ENCODE assay signal across 13 cellular contexts in genomic region chr5:149596712-149597111, GRCh38. TPM values are rescaled to one million over a fixed set of nuclear protein-coding genes. Genes with fewer than 3 reads are reported as not detected.
A peak's percentile ranks its signal among the peaks of the same experiment; 100 is the strongest.
DNase-seq lines count a peak whose midpoint lies in the region; ATAC-seq and TF ChIP-seq lines count a peak whose summit lies in the region.
"Had no signal": no experiment of that assay in that cellular context is flagged by ENCODE, and none has a peak within 500 bp of the region (broad histone marks: within the 10 kb centered on the region; RNA-seq: fewer than 3 reads in every experiment).

No MANE protein-coding gene starts in this region.

- no peaks in the 10 kb centered on the region for H3K27me3 Mint-ChIP-seq in endodermal cell (ENCODE audit: insufficient read depth)

- ATAC-seq in lung (ENCODE audit: insufficient read depth, low FRiP score) (no peak), HG03354 (IDR thresholded peaks at IDR 0.05; ENCODE audit: poor library complexity, severe bottlenecking, unreplicated experiment) (no peak)
- ATAC-seq: activated T-cell treated with anti-CD3 and anti-CD28 coated beads, Interleukin-2, amount 50 U/mL, for 72 hours had no signal

- H3K9me2 ChIP-seq in Loucy (replicated peaks; ENCODE audit: low read depth, low read length), result no peaks in the 10 kb centered on the region

- H3K27me3 ChIP-seq in Loucy (ENCODE audit: insufficient read depth, low read length, poor library complexity, severe bottlenecking), result no peaks in the 10 kb centered on the region
- no peaks in the 10 kb centered on the region for H3K27me3 ChIP-seq in endodermal cell (ENCODE audit: control insufficient read depth, insufficient read depth, low read length, poor library complexity, severe bottlenecking)
- no peaks in the 10 kb centered on the region for H3K27me3 ChIP-seq in lung (ENCODE audit: control insufficient read depth, insufficient read depth)
- no peaks in the 10 kb centered on the region for H3K27me3 ChIP-seq in tibial nerve

- no peak for TF ChIP-seq CTCF in Loucy (conservative IDR thresholded peaks at IDR 0.05; ENCODE audit: low read length)
- no peak for TF ChIP-seq CTCF in endodermal cell (conservative IDR thresholded peaks at IDR 0.05)
- TF ChIP-seq CTCF in lung (IDR thresholded peaks at IDR 0.05; ENCODE audit: control extremely low read depth, extremely low read depth), result no peak
- TF ChIP-seq CTCF in tibial nerve (IDR thresholded peaks at IDR 0.05), result no peak

- peaks cover 3% of the 10 kb centered on the region for H3K4me1 Mint-ChIP-seq in endodermal cell

- H3K9ac ChIP-seq in Loucy (ENCODE audit: low read depth, low read length, poor library complexity, severe bottlenecking), result no peak overlapping the region
- H3K9ac ChIP-seq in endodermal cell (ENCODE audit: extremely low read depth, low read length, poor library complexity, severe bottlenecking), result no peak overlapping the region

- DNase-seq in endodermal cell (peak; percentile 47), lung (ENCODE audit: low spot score) (no peak), tibial nerve (ENCODE audit: low spot score in 2 of 2) (no peak), DMS 273 treated with DMSO at 0.1 percent for 48 hours (lab: John Stamatoyannopoulos, UW) (no peak), mesenteric fat pad (ENCODE audit: low spot score) (no peak)
- DNase-seq: activated T-cell treated with anti-CD3 and anti-CD28 coated beads, Interleukin-2, amount 50 U/mL, for 72 hours; CD4-positive, alpha-beta T cell; effector memory CD4-positive, alpha-beta T cell; posterior cingulate gyrus; stimulated activated CD4-positive, alpha-beta T cell treated with anti-CD3 and anti-CD28 coated beads, Interleukin-1b, Interleukin-23, amount 100 ng/mL, for 48 hours had no signal

- no peak overlapping the region for H3K4me3 Mint-ChIP-seq in endodermal cell
- H3K4me3 Mint-ChIP-seq: activated T-cell treated with anti-CD3 and anti-CD28 coated beads, Interleukin-2, amount 50 U/mL, for 72 hours; CD4-positive, alpha-beta T cell; mesothelial cell of epicardium had no signal

- TF ChIP-seq EP300 in tibial nerve (IDR thresholded peaks at IDR 0.05), result peak in 1 of 2 donors; percentile 76

- peak overlapping the region; percentile 84 for H2AFZ ChIP-seq in Loucy (ENCODE audit: low read length)

- TF ChIP-seq POLR2A in tibial nerve (IDR thresholded peaks at IDR 0.05), result no peak

- H3K4me1 ChIP-seq in Loucy (ENCODE audit: insufficient read depth, low read length, poor library complexity, severe bottlenecking) (peaks cover 6% of the 10 kb centered on the region), endodermal cell (ENCODE audit: control insufficient read depth, insufficient read depth, low read length) (no peaks in the 10 kb centered on the region), lung (ENCODE audit: control insufficient read depth in 2 of 2, insufficient read depth in 2 of 2, low read length in 2 of 2) (peaks cover 0 to 5% of the 10 kb centered on the region in 2 donors), tibial nerve (peaks cover 0 to 59% (median 17%) of the 10 kb centered on the region in 4 donors)

- WGBS in endodermal cell (ENCODE audit: insufficient coverage in 1 of 2, insufficient read length in 1 of 2), 2 experiments, result 95 to 100% methylated on average over 2 of the region's 2 CpGs
- whole genome bisulfite sequencing in lung, 2 donors, result 66 to 72% methylated on average over 2 of the region's 2 CpGs
- 88 to 89% methylated on average over 2 of the region's 2 CpGs for WGBS in tibial nerve, 2 donors

- no peaks in the 10 kb centered on the region for H3K36me3 Mint-ChIP-seq in endodermal cell (ENCODE audit: low read depth)

- H3K4me3 ChIP-seq in Loucy (ENCODE audit: low read length, poor library complexity, severe bottlenecking) (no peak overlapping the region), endodermal cell (ENCODE audit: low read length) (no peak overlapping the region), lung (peak overlapping the region; percentile 1), tibial nerve (no peak overlapping the region)

- no peaks in the 10 kb centered on the region for H4K20me1 ChIP-seq in Loucy (ENCODE audit: insufficient read depth, low read length, poor library complexity, severe bottlenecking)

- H3F3A ChIP-seq in Loucy (ENCODE audit: low read depth), result no peaks in the 10 kb centered on the region

- H3K9me3 ChIP-seq in Loucy (ENCODE audit: insufficient read depth, low read depth, low read length) (no peaks in the 10 kb centered on the region), endodermal cell (ENCODE audit: control insufficient read depth, low read length) (no peaks in the 10 kb centered on the region), lung (ENCODE audit: control insufficient read depth in 2 of 2, insufficient read depth in 1 of 2, low read length in 1 of 2) (no peaks in the 10 kb centered on the region), tibial nerve (no peaks in the 10 kb centered on the region)

- H3K79me2 ChIP-seq in Loucy (ENCODE audit: insufficient read depth, low read length), result no peaks in the 10 kb centered on the region

- peak overlapping the region; percentile 19 for H3K4me2 ChIP-seq in Loucy (ENCODE audit: low read depth, low read length, poor library complexity, severe bottlenecking)

- H3K27ac ChIP-seq in endodermal cell (ENCODE audit: low read depth, low read length) (no peak overlapping the region), lung (ENCODE audit: low read depth in 1 of 2, low read length in 1 of 2) (peak overlapping the region in 1 of 2 donors; percentile 7), tibial nerve (peak overlapping the region in 3 of 4 donors; percentile 19 to 78 (median 62))

- H3K36me3 ChIP-seq in Loucy (ENCODE audit: insufficient read depth, low read length) (no peaks in the 10 kb centered on the region), endodermal cell (ENCODE audit: control insufficient read depth, insufficient read depth, low read length) (no peaks in the 10 kb centered on the region), lung (ENCODE audit: control insufficient read depth in 2 of 2, insufficient read depth in 2 of 2, low read length in 2 of 2) (peaks cover 5 to 10% of the 10 kb centered on the region in 2 donors), tibial nerve (peaks cover 0 to 36% (median 0%) of the 10 kb centered on the region in 3 donors)

- no peaks in the 10 kb centered on the region for H3K9me3 Mint-ChIP-seq in endodermal cell
- H3K9me3 Mint-ChIP-seq: activated T-cell treated with anti-CD3 and anti-CD28 coated beads, Interleukin-2, amount 50 U/mL, for 72 hours; CD4-positive, alpha-beta T cell; mesothelial cell of epicardium had no signal

- no peak overlapping the region for H3K27ac Mint-ChIP-seq in endodermal cell
- H3K27ac Mint-ChIP-seq: activated T-cell treated with anti-CD3 and anti-CD28 coated beads, Interleukin-2, amount 50 U/mL, for 72 hours; CD4-positive, alpha-beta T cell; mesothelial cell of epicardium had no signal

RNA-seq across cellular contexts. Expression of gene ARHGEF37, which starts 15.4 kb away (rescaled TPM):
- total RNA-seq in endodermal cell, result under 1 TPM; 0.57 to 0.93 TPM
- 0.68 TPM for polyA plus RNA-seq in endodermal cell (2013, experiment 1 of 2)
- 0.79 TPM for polyA plus RNA-seq in endodermal cell (2013, experiment 2 of 2)
- total RNA-seq in lung, result 1 to 10 TPM; 4.5 to 9.1 TPM
- 1 to 10 TPM; 2.2 to 2.8 TPM for polyA plus RNA-seq in lung
- total RNA-seq in tibial nerve, result 10 to 100 TPM; 28.8 to 73.7 (median 62.7) TPM
- total RNA-seq in mesenteric fat pad, result 3.9 TPM

RNA-seq across cellular contexts. Expression of gene CSNK1A1, which starts 45.5 kb away (rescaled TPM):
- total RNA-seq in endodermal cell, result 100 to 1,000 TPM; 198 to 214 TPM
- 175 TPM for polyA plus RNA-seq in endodermal cell (2013, experiment 1 of 2)
- 176 TPM for polyA plus RNA-seq in endodermal cell (2013, experiment 2 of 2)
- total RNA-seq in lung, result 100 to 1,000 TPM; 277 to 299 TPM
- 100 to 1,000 TPM in 1 of 2 donors, 10 to 100 TPM in 1; 48.6 to 108 TPM for polyA plus RNA-seq in lung
- 100 to 1,000 TPM; 146 to 200 (median 166) TPM for total RNA-seq in tibial nerve
- total RNA-seq in mesenteric fat pad, result 224 TPM
